Comparison of ENCODE assay signal across 8 cellular contexts in genomic region chr1:33010946-33011731, GRCh38. TPM values are rescaled to one million over a fixed set of nuclear protein-coding genes. Genes with fewer than 3 reads are reported as not detected.
A peak's percentile ranks its signal among the peaks of the same experiment; 100 is the strongest.
DNase-seq lines count a peak whose midpoint lies in the region; ATAC-seq, FAIRE-seq and TF ChIP-seq lines count a peak whose summit lies in the region.

No MANE protein-coding gene starts in this region.

- H3K4me1 ChIP-seq in colonic mucosa (peaks cover 3% of the 10 kb centered on the region), lower lobe of right lung (peaks cover 64% of the 10 kb centered on the region), subcutaneous abdominal adipose tissue (ENCODE audit: control insufficient read depth in 5 of 5, insufficient read depth in 5 of 5, low read length in 5 of 5) (peaks cover 6 to 47% (median 41%) of the 10 kb centered on the region in 5 donors)

- no peaks in the 10 kb centered on the region for H3K27me3 ChIP-seq in colonic mucosa
- no peaks in the 10 kb centered on the region for H3K27me3 ChIP-seq in lower lobe of right lung (ENCODE audit: low read depth)
- H3K27me3 ChIP-seq in subcutaneous abdominal adipose tissue (ENCODE audit: control insufficient read depth in 5 of 5, insufficient read depth in 4 of 5, low read length in 5 of 5), result no peaks in the 10 kb centered on the region

- H3K4me1 Mint-ChIP-seq in WTC11, result peaks cover 18% of the 10 kb centered on the region
- H3K4me1 Mint-ChIP-seq in activated CD8-positive, alpha-beta T cell treated with anti-CD3 and anti-CD28 coated beads for 36 hours (ENCODE audit: low read depth), result peaks cover 5% of the 10 kb centered on the region

- H3K36me3 ChIP-seq in colonic mucosa (no peaks in the 10 kb centered on the region), lower lobe of right lung (peaks cover 43% of the 10 kb centered on the region), subcutaneous abdominal adipose tissue (ENCODE audit: control insufficient read depth in 5 of 5, insufficient read depth in 5 of 5, low read length in 5 of 5) (peaks cover 9 to 47% (median 43%) of the 10 kb centered on the region in 5 donors)

- H3K4me3 ChIP-seq in colonic mucosa (no peak overlapping the region), lower lobe of right lung (no peak overlapping the region), subcutaneous abdominal adipose tissue (ENCODE audit: low read depth in 1 of 5, low read length in 5 of 5) (peak overlapping the region in 4 of 5 donors; percentile 11 to 32 (median 19))

- no peaks in the 10 kb centered on the region for H3K27me3 Mint-ChIP-seq in WTC11 (ENCODE audit: low read depth)
- no peaks in the 10 kb centered on the region for H3K27me3 Mint-ChIP-seq in activated CD8-positive, alpha-beta T cell treated with anti-CD3 and anti-CD28 coated beads for 36 hours

- H3K27ac ChIP-seq in colonic mucosa, result peak overlapping the region; percentile 52
- H3K27ac ChIP-seq in lower lobe of right lung, result peak overlapping the region; percentile 65
- peak overlapping the region; percentile 77 for H3K27ac ChIP-seq in subcutaneous abdominal adipose tissue (ENCODE audit: low read depth, low read length)

- ATAC-seq in lower lobe of right lung (peak in 1 of 2 donors; percentile 42), WTC11 (no peak), GM18498 (IDR thresholded peaks at IDR 0.05; ENCODE audit: unreplicated experiment) (no peak)
- ATAC-seq in activated CD8-positive, alpha-beta T cell treated with anti-CD3 and anti-CD28 coated beads for 36 hours, result no peak

- no peak for TF ChIP-seq CTCF in colonic mucosa (IDR thresholded peaks at IDR 0.05)
- no peak for TF ChIP-seq CTCF in lower lobe of right lung (IDR thresholded peaks at IDR 0.05)
- no peak for TF ChIP-seq CTCF in WTC11 (IDR thresholded peaks at IDR 0.05)
- no peak for TF ChIP-seq CTCF in activated CD8-positive, alpha-beta T cell treated with anti-CD3 and anti-CD28 coated beads for 36 hours (IDR thresholded peaks at IDR 0.05)

- intact Hi-C loops in colonic mucosa (cut with DNase I), result no loop called here
- intact Hi-C loops in lower lobe of right lung (cut with DNase I), result no loop called here
- intact Hi-C loops in activated CD8-positive, alpha-beta T cell treated with anti-CD3 and anti-CD28 coated beads for 36 hours (cut with micrococcal nuclease), result no loop called here

- peaks cover 59% of the 10 kb centered on the region for H3K36me3 Mint-ChIP-seq in WTC11
- peaks cover 66% of the 10 kb centered on the region for H3K36me3 Mint-ChIP-seq in activated CD8-positive, alpha-beta T cell treated with anti-CD3 and anti-CD28 coated beads for 36 hours (ENCODE audit: low read depth)

- no peak for FAIRE-seq in HTR-8/SVneo (lab: Jason Lieb, UNC)

- DNase-seq in NCI-H2196 (lab: John Stamatoyannopoulos, UW; ENCODE audit: unreplicated experiment) (peak; percentile 74), colonic mucosa (peak; percentile 50), lower lobe of right lung (no peak), WTC11 (ENCODE audit: low spot score) (no peak), HTR-8/SVneo (ENCODE audit: insufficient read length, low spot score) (no peak)
- DNase-seq in activated CD8-positive, alpha-beta T cell treated with anti-CD3 and anti-CD28 coated beads for 36 hours, result no peak

- H3K9ac ChIP-seq in colonic mucosa (ENCODE audit: low read depth in 2 of 2, low read length in 2 of 2) (peak overlapping the region in 1 of 2 donors; percentile 1), subcutaneous abdominal adipose tissue (ENCODE audit: low read length in 5 of 5) (peak overlapping the region; percentile 9 to 61 (median 51))

- H3K9me3 Mint-ChIP-seq in WTC11, result no peaks in the 10 kb centered on the region
- no peaks in the 10 kb centered on the region for H3K9me3 Mint-ChIP-seq in activated CD8-positive, alpha-beta T cell treated with anti-CD3 and anti-CD28 coated beads for 36 hours

- H3K27ac Mint-ChIP-seq in WTC11, result no peak overlapping the region
- H3K27ac Mint-ChIP-seq in activated CD8-positive, alpha-beta T cell treated with anti-CD3 and anti-CD28 coated beads for 36 hours, result no peak overlapping the region

- CTCF ChIA-PET in WTC11 (lab: Charles Lee), result no interaction called here
- CTCF ChIA-PET in activated CD8-positive, alpha-beta T cell treated with anti-CD3 and anti-CD28 coated beads for 36 hours (lab: Charles Lee), result no interaction called here

- no peak overlapping the region for H3K4me3 Mint-ChIP-seq in WTC11
- H3K4me3 Mint-ChIP-seq in activated CD8-positive, alpha-beta T cell treated with anti-CD3 and anti-CD28 coated beads for 36 hours, result no peak overlapping the region

- H3K9me3 ChIP-seq in colonic mucosa (no peaks in the 10 kb centered on the region), lower lobe of right lung (no peaks in the 10 kb centered on the region), subcutaneous abdominal adipose tissue (ENCODE audit: control insufficient read depth in 5 of 5, low read length in 5 of 5) (no peaks in the 10 kb centered on the region)

- POLR2A ChIA-PET in WTC11 (lab: Charles Lee), result no interaction called here
- POLR2A ChIA-PET in activated CD8-positive, alpha-beta T cell treated with anti-CD3 and anti-CD28 coated beads for 36 hours (lab: Charles Lee), result no interaction called here

TF ChIP-seq in WTC11, 78 proteins besides CTCF, POLR2A, EP300 and RAD21:
- no peak for TF ChIP-seq ZNF425 (CRISPR knock-in tag; conservative IDR thresholded peaks at IDR 0.05)

RNA-seq across cellular contexts. Expression of gene AK2, which starts 25.5 kb away (rescaled TPM):
- total RNA-seq in colonic mucosa (100 to 1,000 TPM; 206 to 243 TPM), lower lobe of right lung (103 TPM), WTC11 (2021) (124 to 132 TPM (median 130 TPM) in 3 replicates)
- 100 to 1,000 TPM; 404 TPM for total RNA-seq in activated CD8-positive, alpha-beta T cell treated with anti-CD3 and anti-CD28 coated beads for 36 hours

RNA-seq across cellular contexts. Expression of gene RNF19B, which starts 46.5 kb away (rescaled TPM):
- total RNA-seq in colonic mucosa (100 to 1,000 TPM in 1 of 2 donors, 10 to 100 TPM in 1; 44.4 to 106 TPM), lower lobe of right lung (27.9 TPM), WTC11 (2021) (14.8 to 21.9 TPM (median 15.4 TPM) in 3 replicates)
- 10 to 100 TPM; 10.6 to 10.9 TPM for total RNA-seq in activated CD8-positive, alpha-beta T cell treated with anti-CD3 and anti-CD28 coated beads for 36 hours

Comparison
In these comparisons a context has a peak if more than half of its experiments do, and no peak if none do; other contexts are left out.
1. DNase-seq: peak in NCI-H2196 (single experiment) and colonic mucosa (single experiment); none in lower lobe of right lung (single experiment), WTC11 (single experiment), activated CD8-positive, alpha-beta T cell treated with anti-CD3 and anti-CD28 coated beads for 36 hours (single experiment) and HTR-8/SVneo (single experiment).
2. H3K4me3 ChIP-seq: peak in subcutaneous abdominal adipose tissue (4 of 5); none in colonic mucosa (single experiment) and lower lobe of right lung (single experiment).
3. Peak in every context shown above with its lines, with median percentiles within 50 percentile points of each other: H3K27ac ChIP-seq.